Comparison of ENCODE assay signal across 8 cellular contexts in genomic region chr13:114339779-114340534, GRCh38. TPM values are rescaled to one million over a fixed set of nuclear protein-coding genes. Genes with fewer than 3 reads are reported as not detected.
DNase-seq lines count a peak whose midpoint lies in the region; ATAC-seq, FAIRE-seq and TF ChIP-seq lines count a peak whose summit lies in the region.

No MANE protein-coding gene starts in this region.

- H3K4me1 ChIP-seq in endothelial cell of umbilical vein (ENCODE audit: control insufficient read depth, extremely low read depth, insufficient read depth, low read length), result no peaks in the 10 kb centered on the region

- POLR2A ChIA-PET in endothelial cell of umbilical vein (lab: Charles Lee), result no interaction called here

- BruUV-seq in endothelial cell of umbilical vein (replicated peaks; lab: Mats Ljungman, UMichigan), result no TSS peak

- no peak for TF ChIP-seq RAD21 in neural cell (conservative IDR thresholded peaks at IDR 0.05)

- H3K36me3 ChIP-seq in endothelial cell of umbilical vein (ENCODE audit: control insufficient read depth in 2 of 2, extremely low read depth in 1 of 2, insufficient read depth in 2 of 2, low read length in 2 of 2) (no peaks in the 10 kb centered on the region), neural cell (ENCODE audit: insufficient read depth, low read length) (no peaks in the 10 kb centered on the region)

- peak; percentile 16 to 31 (median 23) for DNase-seq in stimulated activated CD4-positive, alpha-beta T cell treated with anti-CD3 and anti-CD28 coated beads, Interleukin-12 subunit alpha, Interleukin-12 subunit beta, amount 100 ng/mL, for 48 hours (ENCODE audit: low read depth in 2 of 3, low spot score in 1 of 3)
- DNase-seq in stimulated activated CD4-positive, alpha-beta T cell treated with anti-CD3 and anti-CD28 coated beads, Interleukin-2, amount 100 ng/mL, for 48 hours, result no peak
- DNase-seq in NCI-H2081 (lab: John Stamatoyannopoulos, UW), result peak; percentile 67 to 73
- DNase-seq in activated CD4-positive, alpha-beta T cell treated with anti-CD3 and anti-CD28 coated beads for 4 hours, result peak; percentile 22 to 24
- peak; percentile 52 for DNase-seq in endothelial cell of umbilical vein (ENCODE audit: low read depth, low spot score)

- H3K9ac ChIP-seq in endothelial cell of umbilical vein (replicated peaks; ENCODE audit: extremely low read depth, insufficient read depth, low read length) (no peak overlapping the region), neural cell (ENCODE audit: low read length) (no peak overlapping the region)

- CTCF ChIA-PET in endothelial cell of umbilical vein (lab: Charles Lee), result no interaction called here

- TF ChIP-seq EP300 in neural cell (conservative IDR thresholded peaks at IDR 0.05; ENCODE audit: poor library complexity, severe bottlenecking), result no peak

- H3K9me2 ChIP-seq in neural cell (ENCODE audit: insufficient read depth, low read length), result no peaks in the 10 kb centered on the region

- FAIRE-seq in endothelial cell of umbilical vein (lab: Jason Lieb, UNC), result peak; percentile 83

- peaks cover 0 to 3% of the 10 kb centered on the region in 2 experiments for H3K27me3 ChIP-seq in endothelial cell of umbilical vein (ENCODE audit: control insufficient read depth in 2 of 2, insufficient read depth in 2 of 2, low read length in 2 of 2)
- no peaks in the 10 kb centered on the region for H3K27me3 ChIP-seq in neural cell (ENCODE audit: insufficient read depth, low read depth, low read length)

- TF ChIP-seq CTCF in endothelial cell of umbilical vein (IDR thresholded peaks at IDR 0.05; ENCODE audit: extremely low read depth in 1 of 2, insufficient read depth in 1 of 2, low read depth in 1 of 2, low read length in 2 of 2), result peak; percentile 64 to 67
- TF ChIP-seq CTCF in neural cell (IDR thresholded peaks at IDR 0.05; ENCODE audit: poor library complexity, severe bottlenecking), result peak; percentile 47

- H3K4me2 ChIP-seq in endothelial cell of umbilical vein (ENCODE audit: insufficient read depth, low read length) (no peak overlapping the region), neural cell (ENCODE audit: low read length) (no peak overlapping the region)

- H4K20me1 ChIP-seq in endothelial cell of umbilical vein (replicated peaks; ENCODE audit: control insufficient read depth, extremely low read depth, insufficient read depth, low read length) (no peaks in the 10 kb centered on the region), neural cell (ENCODE audit: insufficient read depth) (no peaks in the 10 kb centered on the region)

- H3K9me1 ChIP-seq in endothelial cell of umbilical vein (replicated peaks; ENCODE audit: control insufficient read depth, extremely low read depth, insufficient read depth, low read length), result no peaks in the 10 kb centered on the region

- H3K4me3 ChIP-seq in endothelial cell of umbilical vein (replicated peaks in 1 of 3; ENCODE audit: insufficient read depth in 1 of 3, low read depth in 1 of 3, low read length in 3 of 3) (no peak overlapping the region), neural cell (ENCODE audit: low read length) (no peak overlapping the region)

- H3K27ac ChIP-seq in endothelial cell of umbilical vein (ENCODE audit: insufficient read depth, low read depth, low read length) (no peak overlapping the region), neural cell (ENCODE audit: low read length) (no peak overlapping the region)

- no peaks in the 10 kb centered on the region for H3K9me3 ChIP-seq in endothelial cell of umbilical vein (replicated peaks; ENCODE audit: control insufficient read depth, insufficient read depth, low read length)
- no peaks in the 10 kb centered on the region for H3K9me3 ChIP-seq in neural cell (ENCODE audit: low read length)

- no peaks in the 10 kb centered on the region for H3F3A ChIP-seq in neural cell (ENCODE audit: insufficient read depth, low read length, poor library complexity, severe bottlenecking)

- no peak overlapping the region for H2AFZ ChIP-seq in endothelial cell of umbilical vein (ENCODE audit: low read depth, low read length)
- no peak overlapping the region for H2AFZ ChIP-seq in neural cell (ENCODE audit: low read depth, low read length)

- H3K79me2 ChIP-seq in endothelial cell of umbilical vein (ENCODE audit: control insufficient read depth, insufficient read depth, low read length) (no peaks in the 10 kb centered on the region), neural cell (replicated peaks; ENCODE audit: insufficient read depth, low read length) (no peaks in the 10 kb centered on the region)

- no peak for TF ChIP-seq POLR2A in endothelial cell of umbilical vein (IDR thresholded peaks at IDR 0.05; ENCODE audit: low read depth, low read length)

- intact Hi-C loops in endothelial cell of umbilical vein (cut with micrococcal nuclease), result no loop called here

- dilution Hi-C loops in endothelial cell of umbilical vein (cut with MboI; ENCODE audit: extremely low pct_ligation_motif_present, low sequenced_read_pairs), result no loop called here

- ATAC-seq in GM19023 (IDR thresholded peaks at IDR 0.05; ENCODE audit: unreplicated experiment), result no peak
- ATAC-seq in HG03196 (IDR thresholded peaks at IDR 0.05; ENCODE audit: unreplicated experiment), result no peak

TF ChIP-seq in endothelial cell of umbilical vein, 7 proteins besides CTCF, POLR2A, EP300 and RAD21:
- no peak for TF ChIP-seq GATA2 (IDR thresholded peaks at IDR 0.05; ENCODE audit: insufficient read depth, insufficient read length, low read depth, low read length)
- TF ChIP-seq JUN (IDR thresholded peaks at IDR 0.05; ENCODE audit: borderline replicate concordance, insufficient read depth, insufficient read length, low read depth), result no peak
- no peak for TF ChIP-seq MYC (IDR thresholded peaks at IDR 0.05; ENCODE audit: low read depth, low read length)
- no peak for TF ChIP-seq EZH2 (IDR thresholded peaks at IDR 0.05; ENCODE audit: borderline replicate concordance, low read depth, low read length, severe bottlenecking)
- no peak for TF ChIP-seq POLR2AphosphoS5 (IDR thresholded peaks at IDR 0.05; ENCODE audit: insufficient read depth, low read depth, low read length)

TF ChIP-seq in neural cell, 6 proteins besides CTCF, POLR2A, EP300 and RAD21:
- TF ChIP-seq, protein P1, sequence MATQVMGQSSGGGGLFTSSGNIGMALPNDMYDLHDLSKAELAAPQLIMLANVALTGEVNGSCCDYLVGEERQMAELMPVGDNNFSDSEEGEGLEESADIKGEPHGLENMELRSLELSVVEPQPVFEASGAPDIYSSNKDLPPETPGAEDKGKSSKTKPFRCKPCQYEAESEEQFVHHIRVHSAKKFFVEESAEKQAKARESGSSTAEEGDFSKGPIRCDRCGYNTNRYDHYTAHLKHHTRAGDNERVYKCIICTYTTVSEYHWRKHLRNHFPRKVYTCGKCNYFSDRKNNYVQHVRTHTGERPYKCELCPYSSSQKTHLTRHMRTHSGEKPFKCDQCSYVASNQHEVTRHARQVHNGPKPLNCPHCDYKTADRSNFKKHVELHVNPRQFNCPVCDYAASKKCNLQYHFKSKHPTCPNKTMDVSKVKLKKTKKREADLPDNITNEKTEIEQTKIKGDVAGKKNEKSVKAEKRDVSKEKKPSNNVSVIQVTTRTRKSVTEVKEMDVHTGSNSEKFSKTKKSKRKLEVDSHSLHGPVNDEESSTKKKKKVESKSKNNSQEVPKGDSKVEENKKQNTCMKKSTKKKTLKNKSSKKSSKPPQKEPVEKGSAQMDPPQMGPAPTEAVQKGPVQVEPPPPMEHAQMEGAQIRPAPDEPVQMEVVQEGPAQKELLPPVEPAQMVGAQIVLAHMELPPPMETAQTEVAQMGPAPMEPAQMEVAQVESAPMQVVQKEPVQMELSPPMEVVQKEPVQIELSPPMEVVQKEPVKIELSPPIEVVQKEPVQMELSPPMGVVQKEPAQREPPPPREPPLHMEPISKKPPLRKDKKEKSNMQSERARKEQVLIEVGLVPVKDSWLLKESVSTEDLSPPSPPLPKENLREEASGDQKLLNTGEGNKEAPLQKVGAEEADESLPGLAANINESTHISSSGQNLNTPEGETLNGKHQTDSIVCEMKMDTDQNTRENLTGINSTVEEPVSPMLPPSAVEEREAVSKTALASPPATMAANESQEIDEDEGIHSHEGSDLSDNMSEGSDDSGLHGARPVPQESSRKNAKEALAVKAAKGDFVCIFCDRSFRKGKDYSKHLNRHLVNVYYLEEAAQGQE (IDR thresholded peaks at IDR 0.05; ENCODE audit: borderline replicate concordance), result no peak
- TF ChIP-seq SMC3 (conservative IDR thresholded peaks at IDR 0.05; ENCODE audit: poor library complexity) (no peak), POLR2AphosphoS5 (IDR thresholded peaks at IDR 0.05) (no peak), EZH2 (IDR thresholded peaks at IDR 0.05; ENCODE audit: borderline replicate concordance, insufficient read depth, low read length, poor library complexity, severe bottlenecking) (no peak), MXI1 (conservative IDR thresholded peaks at IDR 0.05; ENCODE audit: poor library complexity, severe bottlenecking) (no peak), TAF1 (IDR thresholded peaks at IDR 0.05; ENCODE audit: low read depth) (no peak)

RNA-seq across cellular contexts. Expression of gene CHAMP1, which starts 25.7 kb away (rescaled TPM):
- total RNA-seq in endothelial cell of umbilical vein, result 21.2 and 24.1 TPM in 2 replicates
- polyA plus RNA-seq in endothelial cell of umbilical vein, result 14.7 and 19.2 TPM in 2 replicates
- polyA plus RNA-seq in endothelial cell of umbilical vein (2011; cell fraction: cytosol; rRNA removed), result 17.8 and 19.8 TPM in 2 replicates
- polyA plus RNA-seq in endothelial cell of umbilical vein (2011; cell fraction: nucleus; rRNA removed), result 9.7 and 12.8 TPM in 2 replicates
- polyA plus RNA-seq in endothelial cell of umbilical vein (2012), result 13.9 and 20.2 TPM in 2 replicates
- polyA minus RNA-seq in endothelial cell of umbilical vein, result 5.9 and 7.1 TPM in 2 replicates
- 28.5 TPM for polyA minus RNA-seq in endothelial cell of umbilical vein (2011; cell fraction: cytosol; rRNA and poly(A)+ RNA removed)
- polyA minus RNA-seq in endothelial cell of umbilical vein (2011; cell fraction: nucleus; rRNA and poly(A)+ RNA removed), result 7.3 and 10.2 TPM in 2 replicates
- polyA plus RNA-seq in neural cell, result 9.1 and 13.0 TPM in 2 replicates
- 22.2 and 25.6 TPM in 2 replicates for polyA minus RNA-seq in neural cell

RNA-seq across cellular contexts. Expression of gene UPF3A, which starts 58.6 kb away (rescaled TPM):
- 74.4 and 75.4 TPM in 2 replicates for total RNA-seq in endothelial cell of umbilical vein
- polyA plus RNA-seq in endothelial cell of umbilical vein (35.2 and 37.2 TPM in 2 replicates), neural cell (245 and 277 TPM in 2 replicates)
- 38.7 and 39.2 TPM in 2 replicates for polyA plus RNA-seq in endothelial cell of umbilical vein (2011; cell fraction: cytosol; rRNA removed)
- polyA plus RNA-seq in endothelial cell of umbilical vein (2011; cell fraction: nucleus; rRNA removed), result 111 and 145 TPM in 2 replicates
- polyA plus RNA-seq in endothelial cell of umbilical vein (2012), result 49.3 and 52.6 TPM in 2 replicates
- polyA minus RNA-seq in endothelial cell of umbilical vein (21.2 and 26.4 TPM in 2 replicates), neural cell (86.2 and 91.2 TPM in 2 replicates)
- polyA minus RNA-seq in endothelial cell of umbilical vein (2011; cell fraction: cytosol; rRNA and poly(A)+ RNA removed), result 19.4 TPM
- polyA minus RNA-seq in endothelial cell of umbilical vein (2011; cell fraction: nucleus; rRNA and poly(A)+ RNA removed), result 32.5 and 34.1 TPM in 2 replicates

Comparison
In these comparisons a context has a peak if more than half of its experiments do, and no peak if none do; other contexts are left out.
1. DNase-seq: peak in stimulated activated CD4-positive, alpha-beta T cell treated with anti-CD3 and anti-CD28 coated beads, Interleukin-12 subunit alpha, Interleukin-12 subunit beta, amount 100 ng/mL, for 48 hours (3 of 3), NCI-H2081 (2 of 2), activated CD4-positive, alpha-beta T cell treated with anti-CD3 and anti-CD28 coated beads for 4 hours (2 of 2) and endothelial cell of umbilical vein (single experiment); none in stimulated activated CD4-positive, alpha-beta T cell treated with anti-CD3 and anti-CD28 coated beads, Interleukin-2, amount 100 ng/mL, for 48 hours (0 of 2).